8 cellular contexts compared by ENCODE assay signal in genomic region chr15:72272213-72272996, GRCh38. TPM values are rescaled to one million over a fixed set of nuclear protein-coding genes. Genes with fewer than 3 reads are reported as not detected.
DNase-seq lines count a peak whose midpoint lies in the region; ATAC-seq and TF ChIP-seq lines count a peak whose summit lies in the region.

Gene PARP6 (minus strand): TSS chr15:72272554. CDS start chr15:72267477, 5,077 bp downstream.

- no peaks in the 10 kb centered on the region for H3K9me2 ChIP-seq in GM23248 (ENCODE audit: insufficient read depth)

- peaks cover 12% of the 10 kb centered on the region for H3K36me3 Mint-ChIP-seq in natural killer cell treated with Interleukin-12 subunit alpha and Interleukin-12 subunit beta and Interleukin-15 and Interleukin-18, amount 100 ng/mL, for 72 hours

- no peaks in the 10 kb centered on the region for H3K9me3 Mint-ChIP-seq in natural killer cell treated with Interleukin-12 subunit alpha and Interleukin-12 subunit beta and Interleukin-15 and Interleukin-18, amount 100 ng/mL, for 72 hours

- CTCF ChIA-PET in RWPE1 (lab: Yijun Ruan, JAX): interaction anchor here (1.0 kb wide), 1 partner anchor 33 kb away, joined by 4 read pairs; no protein-coding TSS in a partner anchor

- H3K9ac ChIP-seq in GM23248: peak within 1 kb of the TSS; percentile 89

- peak; percentile 99 for ATAC-seq in natural killer cell treated with Interleukin-12 subunit alpha and Interleukin-12 subunit beta and Interleukin-15 and Interleukin-18, amount 100 ng/mL, for 72 hours
- ATAC-seq in stimulated activated naive CD8-positive, alpha-beta T cell treated with anti-CD3 and anti-CD28 coated beads, Interleukin-15, Interleukin-2, amounts not matched to agents 100 U/mL and 50 U/mL, for 24 hours: peak; percentile 99

- H3K4me2 ChIP-seq in GM23248 (ENCODE audit: unreplicated experiment): peak within 1 kb of the TSS; percentile 77

- peak within 1 kb of the TSS; percentile 62 for H3K27ac ChIP-seq in GM23248
- H3K27ac ChIP-seq in RWPE1: peak within 1 kb of the TSS; percentile 82

- no peaks in the 10 kb centered on the region for H3K27me3 Mint-ChIP-seq in natural killer cell treated with Interleukin-12 subunit alpha and Interleukin-12 subunit beta and Interleukin-15 and Interleukin-18, amount 100 ng/mL, for 72 hours

- POLR2A ChIA-PET in RWPE1 (lab: Yijun Ruan, JAX; ENCODE audit: low non-redundant PET): no interaction called here

- H3K4me3 Mint-ChIP-seq in natural killer cell treated with Interleukin-12 subunit alpha and Interleukin-12 subunit beta and Interleukin-15 and Interleukin-18, amount 100 ng/mL, for 72 hours: peak within 1 kb of the TSS; percentile 89

- peak; percentile 88 for TF ChIP-seq CTCF in RWPE1 (conservative IDR thresholded peaks at IDR 0.05; ENCODE audit: low read depth)

- H3K9me3 ChIP-seq in GM23248 (ENCODE audit: low read depth): no peaks in the 10 kb centered on the region

- WGBS in GM23248 (ENCODE audit: low coverage in 1 of 2, low lambda C conversion rate in 2 of 2, missing lambda C conversion rate in 2 of 2), 2 experiments: 0 to 1% methylated on average over 39 to 47 of the region's 82 CpGs

- peak within 1 kb of the TSS; percentile 94 for H3K4me3 ChIP-seq in GM23248

- DNase-seq in EH (ENCODE audit: low read depth) (peak; percentile 98), GM23248 (peak; percentile 99), Kasumi-1 (lab: John Stamatoyannopoulos, UW) (peak; percentile 97 to 98), RWPE1 (ENCODE audit: low spot score) (peak; percentile 99), fibroblast of peridontal ligament (ENCODE audit: extremely low read depth) (peak; percentile 96)
- peak; percentile 99 for DNase-seq in activated T-helper 9 cell treated with anti-CD3 and anti-CD28 coated beads, Interleukin-2, amount 50 U/mL, for 16 hours (ENCODE audit: low read depth)
- DNase-seq in natural killer cell treated with Interleukin-12 subunit alpha and Interleukin-12 subunit beta and Interleukin-15 and Interleukin-18, amount 100 ng/mL, for 72 hours (ENCODE audit: low spot score): peak; percentile 99
- peak; percentile 98 for DNase-seq in stimulated activated naive CD8-positive, alpha-beta T cell treated with anti-CD3 and anti-CD28 coated beads, Interleukin-15, Interleukin-2, amounts not matched to agents 100 U/mL and 50 U/mL, for 24 hours

- H3K27ac Mint-ChIP-seq in natural killer cell treated with Interleukin-12 subunit alpha and Interleukin-12 subunit beta and Interleukin-15 and Interleukin-18, amount 100 ng/mL, for 72 hours: peak within 1 kb of the TSS; percentile 79 to 92

- in situ Hi-C loops in GM23248 (cut with MboI): no loop called here

- peaks cover 6% of the 10 kb centered on the region; the same call in 1 of the 2 replicates for H3F3A ChIP-seq in GM23248 (ENCODE audit: insufficient read depth)

- H3K79me2 ChIP-seq in GM23248 (ENCODE audit: insufficient read depth): peaks cover 44% of the 10 kb centered on the region

- peaks cover 36 to 37% of the 10 kb centered on the region in 2 donors for H3K4me1 Mint-ChIP-seq in natural killer cell treated with Interleukin-12 subunit alpha and Interleukin-12 subunit beta and Interleukin-15 and Interleukin-18, amount 100 ng/mL, for 72 hours (ENCODE audit: low read depth in 2 of 2)

- H3K4me1 ChIP-seq in GM23248 (ENCODE audit: insufficient read depth): peaks cover 20% of the 10 kb centered on the region

- H2AFZ ChIP-seq in GM23248: peak within 1 kb of the TSS; percentile 96

- no peaks in the 10 kb centered on the region for H3K27me3 ChIP-seq in GM23248 (replicated peaks; ENCODE audit: insufficient read depth)

- no peaks in the 10 kb centered on the region for H4K20me1 ChIP-seq in GM23248 (ENCODE audit: insufficient read depth)

- peaks cover 5% of the 10 kb centered on the region; the same call in 1 of the 2 replicates for H3K36me3 ChIP-seq in GM23248 (ENCODE audit: low read depth)

RNA-seq across cellular contexts. Expression of gene PARP6, which starts in this region (rescaled TPM):
- 24.7 and 29.7 TPM in 2 replicates for total RNA-seq in GM23248 (2014; rRNA removed; shearing (Covaris generic))
- polyA plus RNA-seq in GM23248 (2016; fragmentation: Nextera tagmentation; extraction: Ambion mirVana): 27.5 and 36.0 TPM in 2 replicates
- 10 to 100 TPM; 48.5 to 80.9 TPM for total RNA-seq in natural killer cell treated with Interleukin-12 subunit alpha and Interleukin-12 subunit beta and Interleukin-15 and Interleukin-18, amount 100 ng/mL, for 72 hours

Comparison
In these comparisons a context has a peak if more than half of its experiments do, and no peak if none do; other contexts are left out.
1. Peak in every context shown above with its lines: DNase-seq, ATAC-seq, H3K4me3 ChIP-seq and H3K27ac ChIP-seq.